11 cellular contexts compared by ENCODE assay signal in the genomic region with DNA sequence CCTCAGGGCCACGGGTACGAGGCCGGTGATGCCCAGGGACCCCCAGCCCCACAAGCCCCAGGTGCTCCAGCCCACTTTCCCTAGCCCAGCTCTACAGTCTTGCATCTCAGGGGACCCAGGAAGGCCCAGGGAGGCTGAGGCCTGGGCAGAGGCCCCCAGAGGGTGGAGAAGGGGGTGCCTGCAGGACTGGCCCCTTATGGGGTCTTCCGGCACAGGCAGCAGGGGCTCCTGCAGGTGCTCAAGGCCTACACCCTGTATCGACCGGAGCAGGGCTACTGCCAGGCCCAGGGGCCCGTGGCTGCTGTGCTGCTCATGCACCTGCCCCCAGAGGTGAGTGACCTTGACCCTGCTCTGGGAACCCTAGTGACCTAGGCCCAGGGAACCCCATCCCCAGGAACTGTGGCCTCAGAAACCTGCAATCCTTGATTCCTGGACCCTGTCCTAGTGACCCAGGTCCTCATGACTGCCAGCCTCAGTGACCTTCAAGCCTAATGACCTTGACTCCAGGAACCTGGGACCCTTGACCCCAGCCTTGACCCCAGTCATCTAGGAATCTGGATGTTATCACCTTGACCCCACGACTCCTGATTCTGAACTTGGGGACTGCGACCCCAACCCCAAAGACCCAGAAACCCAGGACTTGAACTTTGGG. TPM values are rescaled to one million over a fixed set of nuclear protein-coding genes. Genes with fewer than 3 reads are reported as not detected.
A peak's percentile ranks its signal among the peaks of the same experiment; 100 is the strongest.
DNase-seq lines count a peak whose midpoint lies in the region; ATAC-seq and TF ChIP-seq lines count a peak whose summit lies in the region.
"Had no signal": no experiment of that assay in that cellular context is flagged by ENCODE, and none has a peak within 500 bp of the region (broad histone marks: within the 10 kb centered on the region; RNA-seq: fewer than 3 reads in every experiment).

No MANE protein-coding gene starts in this region.

- intact Hi-C loops in CD4-positive, alpha-beta T cell (cut with DNase I, micrococcal nuclease), result loop anchor here in 1 of 2 experiments (2.0 kb wide), 2 partner anchors 15 to 29 kb away; no protein-coding TSS in a partner anchor
- intact Hi-C loops in natural killer cell (cut with micrococcal nuclease), result no loop called here

- H3K27ac Mint-ChIP-seq in CD4-positive, alpha-beta T cell, result peak overlapping the region; percentile 98
- H3K27ac Mint-ChIP-seq in IgD-negative memory B cell (peak overlapping the region; percentile 85 to 100 (median 87)), natural killer cell (peak overlapping the region; percentile 86 to 96)

- H3K36me3 Mint-ChIP-seq in CD4-positive, alpha-beta T cell (ENCODE audit: low read depth), result peaks cover 55% of the 10 kb centered on the region
- H3K36me3 Mint-ChIP-seq in IgD-negative memory B cell, result peaks cover 9% of the 10 kb centered on the region
- H3K36me3 Mint-ChIP-seq in natural killer cell, result no peaks in the 10 kb centered on the region

- peak overlapping the region; percentile 84 for H3K27ac ChIP-seq in CD4-positive, alpha-beta T cell (ENCODE audit: low read depth, low read length)
- peak overlapping the region; percentile 100 for H3K27ac ChIP-seq in angular gyrus (ENCODE audit: low read depth, low read length)
- H3K27ac ChIP-seq: C4-2B, cardiac muscle cell had no signal

- peak overlapping the region; percentile 100 for H3K4me3 Mint-ChIP-seq in CD4-positive, alpha-beta T cell
- peak overlapping the region; percentile 91 to 100 (median 98) for H3K4me3 Mint-ChIP-seq in IgD-negative memory B cell
- peak overlapping the region; percentile 94 for H3K4me3 Mint-ChIP-seq in natural killer cell

- H3K27me3 Mint-ChIP-seq in CD4-positive, alpha-beta T cell, result no peaks in the 10 kb centered on the region
- H3K27me3 Mint-ChIP-seq in IgD-negative memory B cell (no peaks in the 10 kb centered on the region), natural killer cell (ENCODE audit: low read depth in 2 of 2) (no peaks in the 10 kb centered on the region)

- H3K27me3 ChIP-seq in CD4-positive, alpha-beta T cell (ENCODE audit: control insufficient read depth, insufficient read depth, low read length), result no peaks in the 10 kb centered on the region
- H3K27me3 ChIP-seq: cardiac muscle cell had no signal

- no peak for DNase-seq in CD4-positive, alpha-beta T cell
- DNase-seq in natural killer cell, result no peak
- DNase-seq in GM10248 (ENCODE audit: extremely low spot score), result no peak
- DNase-seq in putamen (ENCODE audit: low spot score), result no peak
- DNase-seq in stimulated activated naive CD4-positive, alpha-beta T cell (lab: John Stamatoyannopoulos, UW), result no peak
- DNase-seq: islet precursor cell had no signal

- no peaks in the 10 kb centered on the region for H3K9me3 Mint-ChIP-seq in CD4-positive, alpha-beta T cell
- H3K9me3 Mint-ChIP-seq in IgD-negative memory B cell, result no peaks in the 10 kb centered on the region
- no peaks in the 10 kb centered on the region for H3K9me3 Mint-ChIP-seq in natural killer cell

- H3K9me3 ChIP-seq in CD4-positive, alpha-beta T cell (ENCODE audit: control insufficient read depth, low read length), result no peaks in the 10 kb centered on the region

- no peak for ATAC-seq in CD4-positive, alpha-beta T cell (ENCODE audit: poor library complexity)
- ATAC-seq in natural killer cell, result no peak

- POLR2A ChIA-PET in CD4-positive, alpha-beta T cell (lab: Charles Lee), result interaction anchor here (1.0 to 7.1 kb wide), 9 partner anchors 7 to 77 kb away, joined by 3 to 353 read pairs (median 61); a partner anchor contains a TSS
- POLR2A ChIA-PET in GM10248 (lab: Yijun Ruan, JAX), result interaction anchor here (1.5 kb wide), 1 partner anchor 81 kb away, joined by 4 read pairs; no protein-coding TSS in a partner anchor

- TF ChIP-seq CTCF in CD4-positive, alpha-beta T cell (IDR thresholded peaks at IDR 0.05), result no peak
- TF ChIP-seq CTCF in natural killer cell (IDR thresholded peaks at IDR 0.05) (no peak), GM10248 (IDR thresholded peaks at IDR 0.05; ENCODE audit: control extremely low read depth, extremely low read depth, low read depth, missing control alignments) (no peak)

- CTCF ChIA-PET in CD4-positive, alpha-beta T cell (lab: Charles Lee), result interaction anchor here (1.0 to 5.3 kb wide), 4 partner anchors 8 to 55 kb away, joined by 3 to 46 read pairs (median 4); a partner anchor contains a TSS
- CTCF ChIA-PET in GM10248 (lab: Yijun Ruan, JAX), result interaction anchor here (0.9 to 42.5 kb wide), 3 partner anchors 13 to 39 kb away, joined by 3 to 1573 read pairs (median 50); a partner anchor contains a TSS

- H3K4me1 Mint-ChIP-seq in CD4-positive, alpha-beta T cell (ENCODE audit: low read depth), result peaks cover 73% of the 10 kb centered on the region
- peaks cover 38 to 43% (median 41%) of the 10 kb centered on the region in 3 donors for H3K4me1 Mint-ChIP-seq in IgD-negative memory B cell
- peaks cover 55 to 76% of the 10 kb centered on the region in 2 donors for H3K4me1 Mint-ChIP-seq in natural killer cell

RNA-seq across cellular contexts. Expression of a gene that starts 1.9 kb away (rescaled TPM):
- 100 to 1,000 TPM; 205 to 212 TPM for total RNA-seq in CD4-positive, alpha-beta T cell
- 341 TPM for polyA plus RNA-seq in IgD-negative memory B cell
- 100 to 1,000 TPM; 314 to 359 (median 342) TPM for total RNA-seq in natural killer cell
- total RNA-seq: cardiac muscle cell, pulmonary artery endothelial cell had no signal

RNA-seq across cellular contexts. Expression of a gene that starts 4.2 kb away (rescaled TPM):
- 10 to 100 TPM; 42.0 to 45.5 TPM for total RNA-seq in CD4-positive, alpha-beta T cell
- polyA plus RNA-seq in IgD-negative memory B cell, result 546 TPM
- total RNA-seq in natural killer cell, result 100 to 1,000 TPM; 222 to 245 (median 233) TPM

RNA-seq across cellular contexts. Expression of a gene that starts 9.7 kb away (rescaled TPM):
- 1 to 10 TPM; 9.9 to 10.0 TPM for total RNA-seq in CD4-positive, alpha-beta T cell
- 2.4 TPM for polyA plus RNA-seq in IgD-negative memory B cell
- 10 to 100 TPM; 25.0 to 29.0 (median 25.0) TPM for total RNA-seq in natural killer cell

RNA-seq across cellular contexts. Expression of a gene that starts 14.0 kb away (rescaled TPM):
- 10 to 100 TPM; 19.3 to 20.3 TPM for total RNA-seq in CD4-positive, alpha-beta T cell
- 12.0 TPM for polyA plus RNA-seq in IgD-negative memory B cell
- total RNA-seq in natural killer cell, result 10 to 100 TPM; 30.2 to 47.1 (median 37.3) TPM

RNA-seq across cellular contexts. Expression of a gene that starts 22.5 kb away (rescaled TPM):
- total RNA-seq in CD4-positive, alpha-beta T cell, result 10 to 100 TPM; 69.3 to 72.0 TPM
- polyA plus RNA-seq in IgD-negative memory B cell, result 65.1 TPM
- 10 to 100 TPM; 81.0 to 89.6 (median 84.6) TPM for total RNA-seq in natural killer cell

Comparison
In these comparisons a context has a peak if more than half of its experiments do, and no peak if none do; other contexts are left out.
1. RNA of a gene that starts 4.2 kb away (total RNA-seq): 222 to 245 TPM in natural killer cell; 42.0 to 45.5 TPM in CD4-positive, alpha-beta T cell; every median in the first group is over 4 times any median in the second.
2. Peak in every context shown above with its lines, with median percentiles within 50 percentile points of each other: H3K27ac Mint-ChIP-seq and H3K4me3 Mint-ChIP-seq.